8 cellular contexts compared by ENCODE assay signal in genomic region chr19:4061178-4061682, GRCh38. TPM values are rescaled to one million over a fixed set of nuclear protein-coding genes. Genes with fewer than 3 reads are reported as not detected.
DNase-seq lines count a peak whose midpoint lies in the region; ATAC-seq and TF ChIP-seq lines count a peak whose summit lies in the region.

No MANE protein-coding gene starts in this region.

- H4K8ac ChIP-seq in mesenchymal stem cell (ENCODE audit: low read length) = no peak overlapping the region

- DNase-seq in 8988T (peak; percentile 67), HuH-7.5 (ENCODE audit: low spot score) (peak; percentile 92), T47D (ENCODE audit: low read depth in 1 of 2, low spot score in 1 of 2) (peak; percentile 76 to 78), mesenchymal stem cell (no peak), GM10248 (ENCODE audit: extremely low spot score) (no peak), NCI-H1048 (lab: John Stamatoyannopoulos, UW) (no peak)

- peak overlapping the region in 1 of 2 experiments; percentile 59 for H2BK12ac ChIP-seq in mesenchymal stem cell (ENCODE audit: low read length in 2 of 2)

- H3K9ac ChIP-seq in mesenchymal stem cell (ENCODE audit: low read length) = peak overlapping the region; percentile 92

- H2AK5ac ChIP-seq in mesenchymal stem cell (ENCODE audit: low read length, severe bottlenecking) = peak overlapping the region; percentile 83

- H3K14ac ChIP-seq in mesenchymal stem cell (ENCODE audit: low read length in 2 of 2) = peak overlapping the region in 1 of 2 experiments; percentile 26

- H2BK5ac ChIP-seq in mesenchymal stem cell (ENCODE audit: low read depth, low read length, poor library complexity, severe bottlenecking) = no peak overlapping the region

- no peak overlapping the region for H3K23ac ChIP-seq in mesenchymal stem cell (ENCODE audit: low read length in 2 of 2)

- no peak for TF ChIP-seq CTCF in GM10248 (IDR thresholded peaks at IDR 0.05; ENCODE audit: control extremely low read depth, extremely low read depth, low read depth, missing control alignments)

- WGBS in mesenchymal stem cell = 53% methylated on average over 20 of the region's 23 CpGs

- H3K36me3 ChIP-seq in mesenchymal stem cell (ENCODE audit: control insufficient read depth in 1 of 2, insufficient read depth in 2 of 2, low read depth in 1 of 2, low read length in 2 of 2) = peaks cover 20 to 61% of the 10 kb centered on the region in 2 experiments

- POLR2A ChIA-PET in GM10248 (lab: Yijun Ruan, JAX) = no interaction called here

- no peaks in the 10 kb centered on the region for H3K27me3 ChIP-seq in mesenchymal stem cell (ENCODE audit: control insufficient read depth in 1 of 2, insufficient read depth in 1 of 2, low read length in 2 of 2)

- H3K4me1 ChIP-seq in mesenchymal stem cell (ENCODE audit: control insufficient read depth, insufficient read depth, low read depth, low read length) = peaks cover 59% of the 10 kb centered on the region

- H3K4me2 ChIP-seq in mesenchymal stem cell (ENCODE audit: low read length, poor library complexity, severe bottlenecking) = peak overlapping the region; percentile 42

- H3K79me1 ChIP-seq in mesenchymal stem cell (replicated peaks; ENCODE audit: low read length, poor library complexity, severe bottlenecking) = no peaks in the 10 kb centered on the region

- H3K18ac ChIP-seq in mesenchymal stem cell (ENCODE audit: low read depth in 1 of 2, low read length in 2 of 2) = peak overlapping the region in 1 of 2 experiments; percentile 53

- H3K4me3 ChIP-seq in mesenchymal stem cell (ENCODE audit: insufficient read depth in 1 of 2, low read depth in 1 of 2, low read length in 2 of 2) = peak overlapping the region in 1 of 2 experiments; percentile 85

- in situ Hi-C loops in T47D (cut with HindIII; ENCODE audit: low pct_unique_long_range_greater_than_20kb, low sequenced_read_pairs) = no loop called here

- no peak overlapping the region for H2BK15ac ChIP-seq in mesenchymal stem cell (ENCODE audit: low read depth, poor library complexity, severe bottlenecking)

- H2BK120ac ChIP-seq in mesenchymal stem cell (ENCODE audit: low read depth, low read length) = no peak overlapping the region

- H4K91ac ChIP-seq in mesenchymal stem cell (ENCODE audit: low read length) = no peak overlapping the region

- no peaks in the 10 kb centered on the region for H3K9me3 ChIP-seq in mesenchymal stem cell (ENCODE audit: control insufficient read depth, low read length)

- H3K4ac ChIP-seq in mesenchymal stem cell (ENCODE audit: low read depth in 1 of 2, low read length in 2 of 2) = no peak overlapping the region

- H2AFZ ChIP-seq in mesenchymal stem cell (ENCODE audit: low read depth, low read length) = no peak overlapping the region

- CTCF ChIA-PET in GM10248 (lab: Yijun Ruan, JAX) = no interaction called here

- H3K27ac ChIP-seq in mesenchymal stem cell (ENCODE audit: low read length, poor library complexity, severe bottlenecking) = no peak overlapping the region

- ATAC-seq in GM18498 (IDR thresholded peaks at IDR 0.05; ENCODE audit: unreplicated experiment) (no peak), HG02852 (IDR thresholded peaks at IDR 0.05; ENCODE audit: unreplicated experiment) (no peak)

RNA-seq across cellular contexts. Expression of gene ZBTB7A, which starts 5.5 kb away (rescaled TPM):
- 27.7 TPM for polyA plus RNA-seq in mesenchymal stem cell (2013, experiment 1 of 2)
- 26.9 TPM for polyA plus RNA-seq in mesenchymal stem cell (2013, experiment 2 of 2)

RNA-seq across cellular contexts. Expression of gene PIAS4, which starts 53.7 kb away (rescaled TPM):
- 49.3 TPM for polyA plus RNA-seq in mesenchymal stem cell (2013, experiment 1 of 2)
- polyA plus RNA-seq in mesenchymal stem cell (2013, experiment 2 of 2) = 49.4 TPM

Comparison
In these comparisons a context has a peak if more than half of its experiments do, and no peak if none do; other contexts are left out.
1. DNase-seq: peak in 8988T (single experiment), HuH-7.5 (single experiment) and T47D (2 of 2); none in mesenchymal stem cell (single experiment), GM10248 (single experiment) and NCI-H1048 (single experiment).